Comparison of ENCODE assay signal across 8 cellular contexts in genomic region chr22:21657361-21658118, GRCh38. TPM values are rescaled to one million over a fixed set of nuclear protein-coding genes. Genes with fewer than 3 reads are reported as not detected.
DNase-seq lines count a peak whose midpoint lies in the region; ATAC-seq and TF ChIP-seq lines count a peak whose summit lies in the region.

No MANE protein-coding gene starts in this region.

- TF ChIP-seq POLR2A in GM18951 (IDR thresholded peaks at IDR 0.05; ENCODE audit: extremely low read depth, insufficient read depth, insufficient read length) = peak; percentile 58

- in situ Hi-C loops in GM18951 (cut with MboI; ENCODE audit: low sequenced_read_pairs, unreplicated experiment) = no loop called here

- DNase-seq in AG10803 (ENCODE audit: low read depth) = peak; percentile 19
- peak; percentile 90 for DNase-seq in NCI-H774 (lab: John Stamatoyannopoulos, UW)
- peak; percentile 58 to 60 for DNase-seq in activated CD4-positive, alpha-beta T cell treated with anti-CD3 and anti-CD28 coated beads, Interleukin-2, amount 50 U/mL, for 4 hours
- peak; percentile 91 for DNase-seq in endodermal cell
- DNase-seq in stimulated activated effector memory CD8-positive, alpha-beta T cell treated with anti-CD3 and anti-CD28 coated beads, Interleukin-12 subunit alpha, Interleukin-12 subunit beta, amount 100 ng/mL, for 72 hours (ENCODE audit: low spot score in 2 of 2) = peak; percentile 74 to 89

- H3K9ac ChIP-seq in endodermal cell (ENCODE audit: extremely low read depth, low read length, poor library complexity, severe bottlenecking) = peak overlapping the region; percentile 11

- no peaks in the 10 kb centered on the region for H3K9me3 Mint-ChIP-seq in endodermal cell
- no peaks in the 10 kb centered on the region for H3K9me3 Mint-ChIP-seq in stimulated activated effector memory CD8-positive, alpha-beta T cell treated with anti-CD3 and anti-CD28 coated beads, Interleukin-12 subunit alpha, Interleukin-12 subunit beta, amount 100 ng/mL, for 72 hours

- H3K4me1 ChIP-seq in endodermal cell (ENCODE audit: control insufficient read depth, insufficient read depth, low read length) (peaks cover 9% of the 10 kb centered on the region), muscle layer of duodenum (ENCODE audit: control insufficient read depth in 1 of 2, insufficient read depth in 2 of 2, low read length in 2 of 2) (peaks cover 0 to 7% of the 10 kb centered on the region in 2 donors)

- peak overlapping the region; percentile 84 for H3K27ac ChIP-seq in endodermal cell (ENCODE audit: low read depth, low read length)
- no peak overlapping the region for H3K27ac ChIP-seq in muscle layer of duodenum (ENCODE audit: low read length)

- peak overlapping the region; percentile 56 for H3K4me3 ChIP-seq in AG10803 (ENCODE audit: low read length)
- peak overlapping the region; percentile 76 for H3K4me3 ChIP-seq in endodermal cell (ENCODE audit: low read length)
- peak overlapping the region; percentile 42 to 73 for H3K4me3 ChIP-seq in muscle layer of duodenum (ENCODE audit: low read depth in 1 of 2, low read length in 2 of 2)

- peaks cover 6% of the 10 kb centered on the region for H3K4me1 Mint-ChIP-seq in endodermal cell
- peaks cover 19% of the 10 kb centered on the region for H3K4me1 Mint-ChIP-seq in stimulated activated effector memory CD8-positive, alpha-beta T cell treated with anti-CD3 and anti-CD28 coated beads, Interleukin-12 subunit alpha, Interleukin-12 subunit beta, amount 100 ng/mL, for 72 hours

- H3K36me3 ChIP-seq in endodermal cell (ENCODE audit: control insufficient read depth, insufficient read depth, low read length) = peaks cover 15% of the 10 kb centered on the region
- no peaks in the 10 kb centered on the region for H3K36me3 ChIP-seq in muscle layer of duodenum (ENCODE audit: control insufficient read depth in 1 of 2, insufficient read depth in 2 of 2, low read length in 2 of 2)

- H3K9me3 ChIP-seq in endodermal cell (ENCODE audit: control insufficient read depth, low read length) (no peaks in the 10 kb centered on the region), muscle layer of duodenum (ENCODE audit: control insufficient read depth in 1 of 2, low read length in 2 of 2) (no peaks in the 10 kb centered on the region)

- H3K4me3 Mint-ChIP-seq in endodermal cell = peak overlapping the region; percentile 65
- peak overlapping the region; percentile 72 for H3K4me3 Mint-ChIP-seq in stimulated activated effector memory CD8-positive, alpha-beta T cell treated with anti-CD3 and anti-CD28 coated beads, Interleukin-12 subunit alpha, Interleukin-12 subunit beta, amount 100 ng/mL, for 72 hours

- no peak overlapping the region for H3K27ac Mint-ChIP-seq in endodermal cell
- peak overlapping the region; percentile 15 for H3K27ac Mint-ChIP-seq in stimulated activated effector memory CD8-positive, alpha-beta T cell treated with anti-CD3 and anti-CD28 coated beads, Interleukin-12 subunit alpha, Interleukin-12 subunit beta, amount 100 ng/mL, for 72 hours

- H3K27me3 Mint-ChIP-seq in endodermal cell (ENCODE audit: insufficient read depth) = peaks cover 25% of the 10 kb centered on the region

- TF ChIP-seq CTCF in AG10803 (conservative IDR thresholded peaks at IDR 0.05; ENCODE audit: low read length) (no peak), endodermal cell (conservative IDR thresholded peaks at IDR 0.05) (peak; percentile 45)

- peak; percentile 68 for ATAC-seq in HG03442 (IDR thresholded peaks at IDR 0.05; ENCODE audit: unreplicated experiment)
- ATAC-seq in stimulated activated effector memory CD8-positive, alpha-beta T cell treated with anti-CD3 and anti-CD28 coated beads, Interleukin-12 subunit alpha, Interleukin-12 subunit beta, amount 100 ng/mL, for 72 hours = peak; percentile 94

- WGBS in endodermal cell (ENCODE audit: insufficient coverage in 1 of 2, insufficient read length in 1 of 2), 2 experiments = 1 to 2% methylated on average over 41 to 86 of the region's 86 CpGs

- H3K36me3 Mint-ChIP-seq in endodermal cell (ENCODE audit: low read depth) = peaks cover 3% of the 10 kb centered on the region
- H3K36me3 Mint-ChIP-seq in stimulated activated effector memory CD8-positive, alpha-beta T cell treated with anti-CD3 and anti-CD28 coated beads, Interleukin-12 subunit alpha, Interleukin-12 subunit beta, amount 100 ng/mL, for 72 hours = no peaks in the 10 kb centered on the region

- peaks cover 13% of the 10 kb centered on the region for H3K27me3 ChIP-seq in endodermal cell (ENCODE audit: control insufficient read depth, insufficient read depth, low read length, poor library complexity, severe bottlenecking)
- H3K27me3 ChIP-seq in muscle layer of duodenum (ENCODE audit: low read depth, low read length) = peaks cover 5% of the 10 kb centered on the region

RNA-seq across cellular contexts. Expression of gene PPIL2, which starts 8.3 kb away (rescaled TPM):
- total RNA-seq in endodermal cell = 10 to 100 TPM; 39.9 to 41.2 TPM
- polyA plus RNA-seq in endodermal cell (2013, experiment 1 of 2) = 39.4 TPM
- 35.8 TPM for polyA plus RNA-seq in endodermal cell (2013, experiment 2 of 2)

RNA-seq across cellular contexts. Expression of gene SDF2L1, which starts 15.4 kb away (rescaled TPM):
- total RNA-seq in endodermal cell = 10 to 100 TPM; 30.3 to 61.4 TPM
- 17.6 TPM for polyA plus RNA-seq in endodermal cell (2013, experiment 1 of 2)
- polyA plus RNA-seq in endodermal cell (2013, experiment 2 of 2) = 20.9 TPM

RNA-seq across cellular contexts. Expression of gene CCDC116, which starts 25.0 kb away (rescaled TPM):
- under 1 TPM; 0.46 to 0.84 TPM for total RNA-seq in endodermal cell
- 0.53 TPM for polyA plus RNA-seq in endodermal cell (2013, experiment 1 of 2)
- 0.41 TPM for polyA plus RNA-seq in endodermal cell (2013, experiment 2 of 2)

RNA-seq across cellular contexts. Expression of gene YDJC, which starts 27.7 kb away (rescaled TPM):
- 10 to 100 TPM; 16.4 to 19.9 TPM for total RNA-seq in endodermal cell
- polyA plus RNA-seq in endodermal cell (2013, experiment 1 of 2) = 11.6 TPM
- polyA plus RNA-seq in endodermal cell (2013, experiment 2 of 2) = 11.3 TPM

Comparison
In these comparisons a context has a peak if more than half of its experiments do, and no peak if none do; other contexts are left out.
1. DNase-seq: peak in every context shown above with its lines; median percentile 91 in endodermal cell; 90 in NCI-H774; 82 in stimulated activated effector memory CD8-positive, alpha-beta T cell treated with anti-CD3 and anti-CD28 coated beads, Interleukin-12 subunit alpha, Interleukin-12 subunit beta, amount 100 ng/mL, for 72 hours; 59 in activated CD4-positive, alpha-beta T cell treated with anti-CD3 and anti-CD28 coated beads, Interleukin-2, amount 50 U/mL, for 4 hours; 19 in AG10803.